ENCODE assay signal across 35 cellular contexts in the genomic region with DNA sequence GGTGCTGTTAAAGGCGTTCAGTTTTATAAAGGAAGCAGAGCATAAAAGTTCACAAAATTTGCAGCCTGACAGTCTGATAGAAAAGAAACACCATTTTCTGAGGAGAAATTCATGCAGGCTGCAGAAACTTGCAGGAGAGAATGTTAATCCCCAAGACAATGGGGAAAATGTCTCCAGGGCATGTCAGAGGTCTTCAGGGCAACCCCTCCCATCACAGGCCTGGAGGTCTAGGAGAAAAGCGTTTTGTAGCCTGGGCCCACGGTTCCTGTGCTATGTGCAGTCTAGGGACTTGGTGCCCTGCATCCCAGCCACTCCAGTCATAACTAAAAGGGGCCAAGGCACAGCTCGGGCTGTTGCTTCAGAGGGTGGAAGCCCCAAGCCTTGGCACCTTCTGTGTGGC.
DNase-seq lines count a peak whose midpoint lies in the region; ATAC-seq and TF ChIP-seq lines count a peak whose summit lies in the region.
"Had no signal": no experiment of that assay in that cellular context is flagged by ENCODE, and none has a peak within 500 bp of the region (broad histone marks: within the 10 kb centered on the region; RNA-seq: fewer than 3 reads in every experiment).

No MANE protein-coding gene starts in this region.

- H3K9me3 Mint-ChIP-seq in endothelial cell (ENCODE audit: unreplicated experiment), result peaks cover 4% of the 10 kb centered on the region
- H3K9me3 Mint-ChIP-seq in naive thymus-derived CD8-positive, alpha-beta T cell, result peaks cover 0 to 34% (median 19%) of the 10 kb centered on the region in 9 donors

- H4K8ac ChIP-seq in mesendoderm (ENCODE audit: low read depth, low read length), result no peak overlapping the region

- no peaks in the 10 kb centered on the region for H3K4me1 Mint-ChIP-seq in endothelial cell (ENCODE audit: unreplicated experiment)
- peaks cover 10 to 22% (median 18%) of the 10 kb centered on the region in 4 donors for H3K4me1 Mint-ChIP-seq in naive thymus-derived CD8-positive, alpha-beta T cell

- no peak overlapping the region for H3K4me3 ChIP-seq in HAP-1
- H3K4me3 ChIP-seq in HEK293 (ENCODE audit: low read depth, low read length), result no peak overlapping the region
- H3K4me3 ChIP-seq in mesendoderm (ENCODE audit: low read length), result no peak overlapping the region
- H3K4me3 ChIP-seq: A549; BLaER1; BLaER1 treated with 17β-estradiol and CSF1 and Interleukin-3, amounts not matched to agents 10 nM and 100 nM had no signal

- no peak overlapping the region for H2BK120ac ChIP-seq in mesendoderm (ENCODE audit: low read depth, low read length)

- in situ Hi-C loops in HAP-1 (cut with MboI; ENCODE audit: low sequenced_read_pairs), result no loop called here

- CTCF ChIA-PET in HEK293 (lab: Yijun Ruan, JAX), result no interaction called here

- peaks cover 8% of the 10 kb centered on the region for H3K27me3 Mint-ChIP-seq in endothelial cell (ENCODE audit: unreplicated experiment)
- H3K27me3 Mint-ChIP-seq in naive thymus-derived CD8-positive, alpha-beta T cell, result no peaks in the 10 kb centered on the region
- H3K27me3 Mint-ChIP-seq: B cell; CD4-positive, alpha-beta memory T cell; CD4-positive, alpha-beta T cell; CD4-positive, CD25-positive, alpha-beta regulatory T cell; CD8-positive, alpha-beta memory T cell had no signal

- peak overlapping the region; percentile 10 for H3K4me3 Mint-ChIP-seq in endothelial cell (ENCODE audit: unreplicated experiment)
- no peak overlapping the region for H3K4me3 Mint-ChIP-seq in naive thymus-derived CD8-positive, alpha-beta T cell
- H3K4me3 Mint-ChIP-seq: B cell; CD14-positive monocyte; CD4-positive, alpha-beta memory T cell; CD4-positive, alpha-beta T cell; CD8-positive, alpha-beta memory T cell; CD8-positive, alpha-beta T cell had no signal

- no peak overlapping the region for H3K27ac Mint-ChIP-seq in endothelial cell (ENCODE audit: unreplicated experiment)
- peak overlapping the region in 1 of 10 donors; percentile 33 for H3K27ac Mint-ChIP-seq in naive thymus-derived CD8-positive, alpha-beta T cell
- H3K27ac Mint-ChIP-seq: B cell; CD4-positive, alpha-beta memory T cell; CD4-positive, alpha-beta T cell; CD4-positive, CD25-positive, alpha-beta regulatory T cell; CD8-positive, alpha-beta T cell had no signal

- no peaks in the 10 kb centered on the region for H3K79me1 ChIP-seq in mesendoderm (ENCODE audit: low read length)

- H2BK15ac ChIP-seq in mesendoderm (replicated peaks; ENCODE audit: low read depth), result no peak overlapping the region

- peaks cover 4% of the 10 kb centered on the region; the same call in 1 of the 2 replicates for H3K9me3 ChIP-seq in HAP-1
- H3K9me3 ChIP-seq in HEK293 (ENCODE audit: control insufficient read depth, insufficient read depth, low read depth, low read length), result no peaks in the 10 kb centered on the region
- H3K9me3 ChIP-seq: A549, BE2C had no signal

- no peak overlapping the region for H3K27ac ChIP-seq in HEK293 (ENCODE audit: extremely low read depth, low read depth, low read length)
- H3K27ac ChIP-seq in mesendoderm (ENCODE audit: low read depth, low read length), result no peak overlapping the region
- H3K27ac ChIP-seq: 22Rv1; A549; BLaER1; BLaER1 treated with 17β-estradiol and CSF1 and Interleukin-3, amounts not matched to agents 10 nM and 100 nM; C4-2B had no signal

- no CpG with 5 or more reads among the region's 4 CpGs for WGBS in mesendoderm (ENCODE audit: extremely low coverage, insufficient coverage, low lambda C conversion rate)

- no peak overlapping the region for H2BK5ac ChIP-seq in mesendoderm (ENCODE audit: low read length)

- H2AK5ac ChIP-seq in mesendoderm (ENCODE audit: low read length), result no peak overlapping the region

- ATAC-seq in naive thymus-derived CD8-positive, alpha-beta T cell, result no peak
- ATAC-seq: A549; CD8-positive, alpha-beta T cell had no signal

- POLR2A ChIA-PET in HEK293 (lab: Yijun Ruan, JAX), result no interaction called here
- POLR2A ChIA-PET in naive thymus-derived CD8-positive, alpha-beta T cell (lab: Charles Lee), result no interaction called here

- peaks cover 63% of the 10 kb centered on the region for H3K36me3 Mint-ChIP-seq in endothelial cell (ENCODE audit: low read depth, unreplicated experiment)
- H3K36me3 Mint-ChIP-seq in naive thymus-derived CD8-positive, alpha-beta T cell, result peaks cover 58 to 80% (median 78%) of the 10 kb centered on the region in 3 donors

- no peak overlapping the region for H3K18ac ChIP-seq in mesendoderm (ENCODE audit: low read length)

- H3K56ac ChIP-seq in mesendoderm (ENCODE audit: low read length), result no peak overlapping the region

- DNase-seq in HAP-1 (ENCODE audit: low spot score in 2 of 2) (peak; percentile 58 to 68), endothelial cell (ENCODE audit: low spot score) (no peak), mesendoderm (peak; percentile 40), NCI-H2196 (lab: John Stamatoyannopoulos, UW; ENCODE audit: unreplicated experiment) (no peak), NCI-H1105 treated with DMSO at 0.1 percent for 48 hours (lab: John Stamatoyannopoulos, UW) (no peak)
- no peak for DNase-seq in activated T-cell treated with anti-CD3 and anti-CD28 coated beads, Interleukin-2, amount 50 U/mL, for 48 hours
- no peak for DNase-seq in naive thymus-derived CD8-positive, alpha-beta T cell
- DNase-seq: 8988T; ACHN; AML-193; BE2C; C1 segment of cervical spinal cord; Caco-2; Calu3; CD4-positive, alpha-beta memory T cell; CD4-positive, alpha-beta T cell; CD4-positive, CD25-positive, alpha-beta regulatory T cell; CD8-positive, alpha-beta memory T cell; CD8-positive, alpha-beta T cell; COR-L47; DMS 273 treated with DMSO at 0.1 percent for 48 hours; DMS153; DMS53; DMS79; DMS79 treated with DMSO at 0.1 percent for 48 hours; DND-41; EL had no signal

- no peak overlapping the region for H3K9ac ChIP-seq in mesendoderm (ENCODE audit: low read length)
- H3K9ac ChIP-seq: BLaER1; BLaER1 treated with 17β-estradiol and CSF1 and Interleukin-3, amounts not matched to agents 10 nM and 100 nM had no signal

- H3K4me1 ChIP-seq in HAP-1, result peaks cover 8% of the 10 kb centered on the region; the same call in 1 of the 2 replicates
- no peaks in the 10 kb centered on the region for H3K4me1 ChIP-seq in HEK293 (ENCODE audit: control insufficient read depth, insufficient read depth, low read length)
- H3K4me1 ChIP-seq in mesendoderm (ENCODE audit: control insufficient read depth, low read depth, low read length), result no peaks in the 10 kb centered on the region
- H3K4me1 ChIP-seq: A549, BE2C, BLaER1, Caco-2 had no signal

- no peaks in the 10 kb centered on the region for H3K79me2 ChIP-seq in mesendoderm (ENCODE audit: control insufficient read depth, insufficient read depth, low read length)

- H3K36me3 ChIP-seq in HAP-1 (replicated peaks) (peaks cover 13% of the 10 kb centered on the region), HEK293 (ENCODE audit: control insufficient read depth in 2 of 2, insufficient read depth in 1 of 2, low read length in 2 of 2) (peaks cover 0 to 35% of the 10 kb centered on the region in 2 experiments; a peak in 1 of 3 replicates), mesendoderm (ENCODE audit: control insufficient read depth, insufficient read depth, low read length) (peaks cover 8% of the 10 kb centered on the region)

- H3K4me2 ChIP-seq in mesendoderm (ENCODE audit: low read length), result no peak overlapping the region
- H3K4me2 ChIP-seq: A549; BLaER1; BLaER1 treated with 17β-estradiol and CSF1 and Interleukin-3, amounts not matched to agents 10 nM and 100 nM had no signal

- no peak overlapping the region for H3K4ac ChIP-seq in mesendoderm (ENCODE audit: low read depth, low read length)

- no peak overlapping the region for H4K5ac ChIP-seq in mesendoderm (ENCODE audit: low read length)

- H3K23ac ChIP-seq in mesendoderm (ENCODE audit: low read length), result no peak overlapping the region

- H3K27me3 ChIP-seq in HAP-1 (ENCODE audit: low read depth) (no peaks in the 10 kb centered on the region), mesendoderm (ENCODE audit: insufficient read depth, low read length, poor library complexity) (no peaks in the 10 kb centered on the region)
- H3K27me3 ChIP-seq: BE2C; BLaER1; BLaER1 treated with 17β-estradiol and CSF1 and Interleukin-3, amounts not matched to agents 10 nM and 100 nM had no signal

- no peak for TF ChIP-seq CTCF in HEK293 (tag by site-specific recombination; IDR thresholded peaks at IDR 0.05)
- no peak for TF ChIP-seq CTCF in endothelial cell (IDR thresholded peaks at IDR 0.05; ENCODE audit: unreplicated experiment)

TF ChIP-seq in HEK293, 187 proteins besides CTCF, POLR2A, EP300 and RAD21:
- TF ChIP-seq ZNF704 (tag by site-specific recombination; IDR thresholded peaks at IDR 0.05), result no peak
- no peak for TF ChIP-seq ZFP3 (tag by site-specific recombination; IDR thresholded peaks at IDR 0.05; ENCODE audit: low read depth)
- no peak for TF ChIP-seq ZNF449 (tag by site-specific recombination; IDR thresholded peaks at IDR 0.05)
- peak; percentile 57 for TF ChIP-seq ZNF585B (tag by site-specific recombination; IDR thresholded peaks at IDR 0.05)

Comparison
In these comparisons a context has a peak if more than half of its experiments do, and no peak if none do; other contexts are left out.
1. DNase-seq: peak in HAP-1 (2 of 2) and mesendoderm (single experiment); none in endothelial cell (single experiment), NCI-H2196 (single experiment), NCI-H1105 treated with DMSO at 0.1 percent for 48 hours (single experiment), activated T-cell treated with anti-CD3 and anti-CD28 coated beads, Interleukin-2, amount 50 U/mL, for 48 hours (0 of 2) and naive thymus-derived CD8-positive, alpha-beta T cell (0 of 10).